ENCODE assay signal across 8 cellular contexts in the genomic region with DNA sequence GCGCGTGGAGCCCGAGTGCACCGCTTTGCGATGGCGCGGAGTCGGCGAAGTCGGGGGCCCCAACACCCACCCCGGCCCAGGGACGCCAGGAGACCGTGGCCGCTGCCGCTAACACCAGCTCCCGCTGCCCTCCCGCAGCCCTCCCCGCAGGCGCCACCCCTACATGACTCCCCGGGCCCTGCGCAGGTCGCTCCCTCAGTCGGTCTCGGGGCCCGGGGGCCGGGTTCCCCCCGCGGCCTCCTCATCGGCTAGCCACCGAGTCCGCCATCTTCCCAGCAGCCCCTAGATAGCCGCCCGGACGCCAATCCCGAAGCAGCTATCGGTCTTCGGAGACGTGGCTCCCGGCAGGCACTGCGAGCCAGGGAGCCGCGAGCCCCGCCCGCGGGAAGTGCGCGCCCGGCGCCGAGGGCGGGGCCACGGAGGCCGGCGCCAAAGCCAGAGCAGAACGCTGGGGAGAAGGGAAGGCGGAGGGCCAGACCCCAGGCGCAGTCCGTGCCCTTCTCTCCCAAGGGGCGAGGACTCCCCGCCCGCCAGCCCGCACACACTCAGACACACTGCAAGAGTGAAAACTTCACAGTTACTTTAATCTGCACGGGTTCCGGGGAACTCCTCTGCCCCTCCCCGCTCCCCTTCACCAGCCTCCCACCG. TPM values are rescaled to one million over a fixed set of nuclear protein-coding genes. Genes with fewer than 3 reads are reported as not detected.
DNase-seq lines count a peak whose midpoint lies in the region; ATAC-seq, FAIRE-seq and TF ChIP-seq lines count a peak whose summit lies in the region.

A gene with protein sequence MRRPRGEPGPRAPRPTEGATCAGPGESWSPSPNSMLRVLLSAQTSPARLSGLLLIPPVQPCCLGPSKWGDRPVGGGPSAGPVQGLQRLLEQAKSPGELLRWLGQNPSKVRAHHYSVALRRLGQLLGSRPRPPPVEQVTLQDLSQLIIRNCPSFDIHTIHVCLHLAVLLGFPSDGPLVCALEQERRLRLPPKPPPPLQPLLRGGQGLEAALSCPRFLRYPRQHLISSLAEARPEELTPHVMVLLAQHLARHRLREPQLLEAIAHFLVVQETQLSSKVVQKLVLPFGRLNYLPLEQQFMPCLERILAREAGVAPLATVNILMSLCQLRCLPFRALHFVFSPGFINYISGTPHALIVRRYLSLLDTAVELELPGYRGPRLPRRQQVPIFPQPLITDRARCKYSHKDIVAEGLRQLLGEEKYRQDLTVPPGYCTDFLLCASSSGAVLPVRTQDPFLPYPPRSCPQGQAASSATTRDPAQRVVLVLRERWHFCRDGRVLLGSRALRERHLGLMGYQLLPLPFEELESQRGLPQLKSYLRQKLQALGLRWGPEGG (minus strand): TSS at position 288 of the 648 bp plus-strand sequence. CDS start 43 bp downstream, at position 245.

- H3K27me3 Mint-ChIP-seq in progenitor cell of endocrine pancreas, result no peaks in the 10 kb centered on the region

- H3K9me3 ChIP-seq in adrenal gland (replicated peaks in 1 of 3) (no peaks in the 10 kb centered on the region), heart right ventricle (no peaks in the 10 kb centered on the region), upper lobe of right lung (no peaks in the 10 kb centered on the region)

- peaks cover 3% of the 10 kb centered on the region for H3K36me3 Mint-ChIP-seq in progenitor cell of endocrine pancreas (ENCODE audit: insufficient read depth)

- H3K27ac Mint-ChIP-seq in progenitor cell of endocrine pancreas, result peak within 1 kb of the TSS; percentile 73

- peak within 1 kb of the TSS; percentile 85 for H3K4me3 Mint-ChIP-seq in progenitor cell of endocrine pancreas (ENCODE audit: low read depth)

- H3K36me3 ChIP-seq in adrenal gland (replicated peaks in 1 of 2), result no peaks in the 10 kb centered on the region
- peaks cover 0 to 23% (median 5%) of the 10 kb centered on the region in 9 donors for H3K36me3 ChIP-seq in heart right ventricle
- H3K36me3 ChIP-seq in upper lobe of right lung, result peaks cover 9% of the 10 kb centered on the region

- H3K4me1 Mint-ChIP-seq in progenitor cell of endocrine pancreas (ENCODE audit: low read depth), result peaks cover 18% of the 10 kb centered on the region

- peak; percentile 85 for FAIRE-seq in GM12892 (lab: Jason Lieb, UNC)

- DNase-seq in GM12892 (ENCODE audit: insufficient read length) (peak; percentile 98), NCI-H146 treated with DMSO at 0.1 percent for 48 hours (lab: John Stamatoyannopoulos, UW; ENCODE audit: unreplicated experiment) (peak; percentile 74), adrenal gland (peak; percentile 91 to 95 (median 92)), heart right ventricle (peak; percentile 90 to 91), progenitor cell of endocrine pancreas (ENCODE audit: low spot score, unreplicated experiment) (peak; percentile 77), upper lobe of right lung (peak; percentile 95)

- WGBS in adrenal gland, 4 donors, result 0 to 1% (median 1%) methylated on average over 47 to 66 of the region's 66 CpGs; no CpG with 5 or more reads in 1 of the 4 donors
- 1% methylated on average over 57 to 66 of the region's 66 CpGs for WGBS in heart right ventricle, 2 donors

- intact Hi-C loops in T-helper 1 cell treated with Interleukin-12 subunit alpha and Interleukin-12 subunit beta and Interleukin-4 antibody, amounts not matched to agents 30 ng/mL and 1 ng/mL, for 36 hours (cut with micrococcal nuclease), result loop anchor here (1.0 to 10.0 kb wide), 8 partner anchors 22 to 1886 kb away; a partner anchor contains a TSS
- intact Hi-C loops in adrenal gland (cut with DNase I) (no loop called here), heart right ventricle (cut with DNase I) (loop anchor here in 6 of 10 donors (1.0 to 2.0 kb wide), 2 partner anchors 21 to 22 kb away; a partner anchor contains a TSS), upper lobe of right lung (cut with DNase I) (no loop called here)

- H3K27ac ChIP-seq in adrenal gland, result peak within 1 kb of the TSS; percentile 69 to 96 (median 90)
- peak within 1 kb of the TSS; percentile 86 to 98 (median 96) for H3K27ac ChIP-seq in heart right ventricle
- peak within 1 kb of the TSS; percentile 88 for H3K27ac ChIP-seq in upper lobe of right lung

- H3K9me3 Mint-ChIP-seq in progenitor cell of endocrine pancreas (ENCODE audit: low read depth), result no peaks in the 10 kb centered on the region

- peak; percentile 84; the same call in 1 of the 2 replicates for TF ChIP-seq POLR2A in GM12892 (IDR thresholded peaks at IDR 0.05; ENCODE audit: low read depth, low read length)
- TF ChIP-seq POLR2A in adrenal gland (IDR thresholded peaks at IDR 0.05), result peak; percentile 49 to 84

- TF ChIP-seq CTCF in adrenal gland (IDR thresholded peaks at IDR 0.05) (no peak), heart right ventricle (IDR thresholded peaks at IDR 0.05) (no peak), progenitor cell of endocrine pancreas (IDR thresholded peaks at IDR 0.05; ENCODE audit: unreplicated experiment) (peak; percentile 7), upper lobe of right lung (IDR thresholded peaks at IDR 0.05) (no peak)

- H3K4me1 ChIP-seq in adrenal gland (replicated peaks in 1 of 2) (peaks cover 39 to 61% of the 10 kb centered on the region in 2 donors), heart right ventricle (peaks cover 37 to 72% (median 62%) of the 10 kb centered on the region in 9 donors), upper lobe of right lung (peaks cover 50% of the 10 kb centered on the region)

- ATAC-seq in HG02840 (IDR thresholded peaks at IDR 0.05; ENCODE audit: low FRiP score, unreplicated experiment), result peak; percentile 64
- ATAC-seq in heart right ventricle, result peak; percentile 80 to 91 (median 86)
- ATAC-seq in upper lobe of right lung, result peak; percentile 91

- H3K4me3 ChIP-seq in adrenal gland (peak within 1 kb of the TSS; percentile 55 to 89 (median 79)), heart right ventricle (peak within 1 kb of the TSS; percentile 45 to 98 (median 92)), upper lobe of right lung (peak within 1 kb of the TSS; percentile 78)

- H3K27me3 ChIP-seq in adrenal gland (no peaks in the 10 kb centered on the region), heart right ventricle (no peaks in the 10 kb centered on the region), upper lobe of right lung (no peaks in the 10 kb centered on the region)

RNA-seq across cellular contexts. Expression of the gene that starts here (rescaled TPM):
- 23.6 TPM for polyA plus RNA-seq in GM12892 (2012; ENCODE audit: missing spikeins)
- total RNA-seq in T-helper 1 cell treated with Interleukin-12 subunit alpha and Interleukin-12 subunit beta and Interleukin-4 antibody, amounts not matched to agents 30 ng/mL and 1 ng/mL, for 36 hours, result 91.8 and 95.8 TPM in 2 replicates
- 100 to 1,000 TPM in 1 of 8 donors, 10 to 100 TPM in 7; 42.0 to 112 (median 85.8) TPM for total RNA-seq in adrenal gland
- polyA plus RNA-seq in adrenal gland, result 100 to 1,000 TPM in 2 of 3 donors, 10 to 100 TPM in 1; 21.4 to 516 (median 281) TPM
- 100 to 1,000 TPM in 1 of 10 donors, 10 to 100 TPM in 9; 65.0 to 107 (median 75.6) TPM for total RNA-seq in heart right ventricle
- polyA plus RNA-seq in heart right ventricle, result 100 to 1,000 TPM in 1 of 2 donors, 10 to 100 TPM in 1; 82.7 to 246 TPM
- 75.0 and 81.9 TPM in 2 replicates for total RNA-seq in progenitor cell of endocrine pancreas
- total RNA-seq in upper lobe of right lung, result 54.2 TPM

Comparison
In these comparisons a context has a peak if more than half of its experiments do, and no peak if none do; other contexts are left out.
1. Peak in every context shown above with its lines: DNase-seq, ATAC-seq, H3K4me3 ChIP-seq and H3K27ac ChIP-seq.
2. intact Hi-C loops: an anchor here in T-helper 1 cell treated with Interleukin-12 subunit alpha and Interleukin-12 subunit beta and Interleukin-4 antibody, amounts not matched to agents 30 ng/mL and 1 ng/mL, for 36 hours (1.0 to 10.0 kb wide) and heart right ventricle (1.0 to 2.0 kb wide); none called in adrenal gland and upper lobe of right lung.